ENCODE assay signal across 19 cellular contexts in the genomic region with DNA sequence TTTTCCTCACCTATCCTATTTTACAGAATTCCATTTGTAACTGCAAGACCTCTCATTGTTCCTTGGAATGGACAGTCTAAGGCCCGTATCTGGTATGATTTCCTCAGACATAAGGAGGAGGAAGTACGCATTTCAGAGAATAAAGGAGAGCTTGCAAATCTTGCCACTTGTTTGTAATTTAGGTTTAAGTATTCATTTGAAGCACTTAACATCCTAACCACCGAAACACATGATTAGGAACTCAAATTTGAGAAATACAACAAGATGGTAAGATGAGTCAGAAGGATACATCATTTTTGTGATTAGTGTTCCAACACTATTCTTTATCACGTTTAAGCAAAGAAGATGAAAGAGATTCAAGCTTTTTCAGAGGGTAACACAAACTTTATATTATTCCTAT. TPM values are rescaled to one million over a fixed set of nuclear protein-coding genes. Genes with fewer than 3 reads are reported as not detected.
DNase-seq lines count a peak whose midpoint lies in the region; ATAC-seq and TF ChIP-seq lines count a peak whose summit lies in the region.
"Had no signal": no experiment of that assay in that cellular context is flagged by ENCODE, and none has a peak within 500 bp of the region (broad histone marks: within the 10 kb centered on the region; RNA-seq: fewer than 3 reads in every experiment).

No MANE protein-coding gene starts in this region.

- H2BK15ac ChIP-seq in mesenchymal stem cell (ENCODE audit: low read depth, poor library complexity, severe bottlenecking), result no peak overlapping the region

- no peaks in the 10 kb centered on the region for H3K27me3 Mint-ChIP-seq in CD4-positive, CD25-positive, alpha-beta regulatory T cell
- H3K27me3 Mint-ChIP-seq: CD4-positive, alpha-beta T cell; CD8-positive, alpha-beta memory T cell had no signal

- H3K36me3 Mint-ChIP-seq in CD4-positive, CD25-positive, alpha-beta regulatory T cell, result peaks cover 8% of the 10 kb centered on the region
- H3K36me3 Mint-ChIP-seq in stimulated activated effector memory CD8-positive, alpha-beta T cell treated with anti-CD3 and anti-CD28 coated beads, Interleukin-12 subunit alpha, Interleukin-12 subunit beta, amount 100 ng/mL, for 72 hours, result peaks cover 10% of the 10 kb centered on the region

- ATAC-seq in CD4-positive, CD25-positive, alpha-beta regulatory T cell (ENCODE audit: low read depth in 2 of 2), result no peak
- ATAC-seq in stimulated activated effector memory CD8-positive, alpha-beta T cell treated with anti-CD3 and anti-CD28 coated beads, Interleukin-12 subunit alpha, Interleukin-12 subunit beta, amount 100 ng/mL, for 72 hours, result peak; percentile 16
- no peak for ATAC-seq in GM19324 (IDR thresholded peaks at IDR 0.05; ENCODE audit: low FRiP score, unreplicated experiment)
- ATAC-seq: A549 had no signal

- no peaks in the 10 kb centered on the region for H3K36me3 ChIP-seq in CD4-positive, CD25-positive, alpha-beta regulatory T cell (ENCODE audit: control insufficient read depth, insufficient read depth, low read length)
- H3K36me3 ChIP-seq in mesenchymal stem cell (ENCODE audit: control insufficient read depth in 1 of 2, insufficient read depth in 2 of 2, low read depth in 1 of 2, low read length in 2 of 2) (peaks cover 0 to 3% of the 10 kb centered on the region in 2 experiments), stomach (no peaks in the 10 kb centered on the region)

- H3K18ac ChIP-seq in mesenchymal stem cell (ENCODE audit: low read depth in 1 of 2, low read length in 2 of 2), result no peak overlapping the region

- H3K9me3 ChIP-seq in CD4-positive, CD25-positive, alpha-beta regulatory T cell (ENCODE audit: control insufficient read depth in 2 of 2, low read length in 2 of 2), result peaks cover 0 to 5% of the 10 kb centered on the region in 2 experiments
- H3K9me3 ChIP-seq in mesenchymal stem cell (ENCODE audit: control insufficient read depth, low read length) (peaks cover 7% of the 10 kb centered on the region), stomach (peaks cover 0 to 4% (median 2%) of the 10 kb centered on the region in 4 donors)

- H2BK12ac ChIP-seq in mesenchymal stem cell (ENCODE audit: low read length in 2 of 2), result no peak overlapping the region

- no peak overlapping the region for H3K4me2 ChIP-seq in mesenchymal stem cell (ENCODE audit: low read length, poor library complexity, severe bottlenecking)
- H3K4me2 ChIP-seq: A549 had no signal

- WGBS in mesenchymal stem cell, result 100% methylated on average over 1 of the region's 4 CpGs
- WGBS in stomach, 5 donors, result 77 to 85% (median 79%) methylated on average over 4 of the region's 4 CpGs

- intact Hi-C loops in stomach (cut with DNase I; ENCODE audit: low total_unique reads), result no loop called here

- H3K79me1 ChIP-seq in mesenchymal stem cell (replicated peaks; ENCODE audit: low read length, poor library complexity, severe bottlenecking), result peaks cover 25% of the 10 kb centered on the region

- H2BK5ac ChIP-seq in mesenchymal stem cell (ENCODE audit: low read depth, low read length, poor library complexity, severe bottlenecking), result no peak overlapping the region

- no peak overlapping the region for H2AFZ ChIP-seq in mesenchymal stem cell (ENCODE audit: low read depth, low read length)

- peak overlapping the region; percentile 98 for H3K9ac ChIP-seq in mesenchymal stem cell (ENCODE audit: low read length)

- no peak overlapping the region for H3K23ac ChIP-seq in mesenchymal stem cell (ENCODE audit: low read length in 2 of 2)

- H3K4me3 ChIP-seq in CD4-positive, CD25-positive, alpha-beta regulatory T cell (ENCODE audit: low read depth, low read length), result peak overlapping the region; percentile 4
- no peak overlapping the region for H3K4me3 ChIP-seq in mesenchymal stem cell (ENCODE audit: insufficient read depth in 1 of 2, low read depth in 1 of 2, low read length in 2 of 2)
- H3K4me3 ChIP-seq in stomach, result no peak overlapping the region
- H3K4me3 ChIP-seq: A549, HAP-1 had no signal

- TF ChIP-seq POLR2A in stomach (IDR thresholded peaks at IDR 0.05), result no peak

- H3K4me1 ChIP-seq in CD4-positive, CD25-positive, alpha-beta regulatory T cell (ENCODE audit: control insufficient read depth, insufficient read depth, low read length, poor library complexity, severe bottlenecking), result peaks cover 33% of the 10 kb centered on the region
- H3K4me1 ChIP-seq in mesenchymal stem cell (ENCODE audit: control insufficient read depth, insufficient read depth, low read depth, low read length) (peaks cover 6% of the 10 kb centered on the region), stomach (peaks cover 19 to 49% (median 35%) of the 10 kb centered on the region in 4 donors)

- no peak overlapping the region for H2BK120ac ChIP-seq in mesenchymal stem cell (ENCODE audit: low read depth, low read length)

- DNase-seq in CD4-positive, CD25-positive, alpha-beta regulatory T cell, result no peak
- DNase-seq in SK-MEL-5 (ENCODE audit: low read depth, low spot score) (peak; percentile 45), mesenchymal stem cell (no peak), Kasumi-1 (lab: John Stamatoyannopoulos, UW) (no peak), stomach (no peak)
- no peak for DNase-seq in stimulated activated effector memory CD8-positive, alpha-beta T cell treated with anti-CD3 and anti-CD28 coated beads, Interleukin-12 subunit alpha, Interleukin-12 subunit beta, amount 100 ng/mL, for 72 hours (ENCODE audit: low spot score in 2 of 2)
- DNase-seq: 8988T; C1 segment of cervical spinal cord; CD4-positive, alpha-beta T cell; CD8-positive, alpha-beta memory T cell; DMS 273 treated with DMSO at 0.1 percent for 48 hours; DMS53; DMS79 treated with DMSO at 0.1 percent for 48 hours; GF-D8; GOT3; HFFc6 had no signal

- H4K91ac ChIP-seq in mesenchymal stem cell (ENCODE audit: low read length), result no peak overlapping the region

- H4K8ac ChIP-seq in mesenchymal stem cell (ENCODE audit: low read length), result no peak overlapping the region

- no peak for TF ChIP-seq CTCF in stomach (IDR thresholded peaks at IDR 0.05)

- peaks cover 11 to 71% (median 42%) of the 10 kb centered on the region in 4 donors for H3K4me1 Mint-ChIP-seq in CD4-positive, CD25-positive, alpha-beta regulatory T cell
- peaks cover 58% of the 10 kb centered on the region for H3K4me1 Mint-ChIP-seq in stimulated activated effector memory CD8-positive, alpha-beta T cell treated with anti-CD3 and anti-CD28 coated beads, Interleukin-12 subunit alpha, Interleukin-12 subunit beta, amount 100 ng/mL, for 72 hours

- no peak for TF ChIP-seq EP300 in stomach (IDR thresholded peaks at IDR 0.05)

- H3K27ac Mint-ChIP-seq in CD4-positive, CD25-positive, alpha-beta regulatory T cell, result peak overlapping the region in 1 of 3 donors; percentile 2
- H3K27ac Mint-ChIP-seq in stimulated activated effector memory CD8-positive, alpha-beta T cell treated with anti-CD3 and anti-CD28 coated beads, Interleukin-12 subunit alpha, Interleukin-12 subunit beta, amount 100 ng/mL, for 72 hours, result no peak overlapping the region
- H3K27ac Mint-ChIP-seq: CD4-positive, alpha-beta T cell; HFFc6 had no signal

- H3K4me3 Mint-ChIP-seq in CD4-positive, CD25-positive, alpha-beta regulatory T cell, result peak overlapping the region in 1 of 4 donors; percentile 21
- H3K4me3 Mint-ChIP-seq in stimulated activated effector memory CD8-positive, alpha-beta T cell treated with anti-CD3 and anti-CD28 coated beads, Interleukin-12 subunit alpha, Interleukin-12 subunit beta, amount 100 ng/mL, for 72 hours, result no peak overlapping the region
- H3K4me3 Mint-ChIP-seq: CD4-positive, alpha-beta T cell; CD8-positive, alpha-beta memory T cell; HFFc6 had no signal

- no peak overlapping the region for H3K4ac ChIP-seq in mesenchymal stem cell (ENCODE audit: low read depth in 1 of 2, low read length in 2 of 2)

- H3K27ac ChIP-seq in CD4-positive, CD25-positive, alpha-beta regulatory T cell (ENCODE audit: insufficient read depth, low read length, poor library complexity, severe bottlenecking), result peak overlapping the region; percentile 45
- H3K27ac ChIP-seq in mesenchymal stem cell (ENCODE audit: low read length, poor library complexity, severe bottlenecking) (no peak overlapping the region), stomach (no peak overlapping the region)
- H3K27ac ChIP-seq: A549 had no signal

- in situ Hi-C loops in SK-MEL-5 (cut with HindIII; ENCODE audit: low pct_unique_long_range_greater_than_20kb, low sequenced_read_pairs), result no loop called here

- H3K27me3 ChIP-seq in CD4-positive, CD25-positive, alpha-beta regulatory T cell (ENCODE audit: control insufficient read depth, insufficient read depth, low read length), result no peaks in the 10 kb centered on the region
- H3K27me3 ChIP-seq in mesenchymal stem cell (ENCODE audit: control insufficient read depth in 1 of 2, insufficient read depth in 1 of 2, low read length in 2 of 2) (no peaks in the 10 kb centered on the region), stomach (no peaks in the 10 kb centered on the region)

- peaks cover 0 to 13% (median 2%) of the 10 kb centered on the region in 7 donors for H3K9me3 Mint-ChIP-seq in CD4-positive, CD25-positive, alpha-beta regulatory T cell
- H3K9me3 Mint-ChIP-seq in stimulated activated effector memory CD8-positive, alpha-beta T cell treated with anti-CD3 and anti-CD28 coated beads, Interleukin-12 subunit alpha, Interleukin-12 subunit beta, amount 100 ng/mL, for 72 hours, result peaks cover 12% of the 10 kb centered on the region

- H3K14ac ChIP-seq in mesenchymal stem cell (ENCODE audit: low read length in 2 of 2), result no peak overlapping the region

- no peak overlapping the region for H2AK5ac ChIP-seq in mesenchymal stem cell (ENCODE audit: low read length, severe bottlenecking)

RNA-seq across cellular contexts. Expression of a gene that starts 3.9 kb away (rescaled TPM):
- total RNA-seq in CD4-positive, CD25-positive, alpha-beta regulatory T cell, result 21.1 TPM
- polyA plus RNA-seq in CD4-positive, CD25-positive, alpha-beta regulatory T cell, result 10 to 100 TPM; 18.7 to 24.9 (median 22.6) TPM
- 78.6 and 83.4 TPM in 2 replicates for total RNA-seq in SK-MEL-5 (2014; rRNA removed; shearing (Covaris generic))
- polyA plus RNA-seq in SK-MEL-5 (2015; cell fraction: cytosol; rRNA removed), result 45.4 and 47.2 TPM in 2 replicates
- 95.6 and 112 TPM in 2 replicates for polyA plus RNA-seq in SK-MEL-5 (2015; cell fraction: nucleus; rRNA removed)
- polyA plus RNA-seq in mesenchymal stem cell (2013, experiment 1 of 2), result 48.8 TPM
- polyA plus RNA-seq in mesenchymal stem cell (2013, experiment 2 of 2), result 47.8 TPM
- 10 to 100 TPM; 20.5 to 55.4 (median 32.3) TPM for total RNA-seq in stomach
- 10 to 100 TPM; 22.8 to 36.2 (median 27.3) TPM for polyA plus RNA-seq in stomach
